ENCODE assay signal across 10 cellular contexts in the genomic region with DNA sequence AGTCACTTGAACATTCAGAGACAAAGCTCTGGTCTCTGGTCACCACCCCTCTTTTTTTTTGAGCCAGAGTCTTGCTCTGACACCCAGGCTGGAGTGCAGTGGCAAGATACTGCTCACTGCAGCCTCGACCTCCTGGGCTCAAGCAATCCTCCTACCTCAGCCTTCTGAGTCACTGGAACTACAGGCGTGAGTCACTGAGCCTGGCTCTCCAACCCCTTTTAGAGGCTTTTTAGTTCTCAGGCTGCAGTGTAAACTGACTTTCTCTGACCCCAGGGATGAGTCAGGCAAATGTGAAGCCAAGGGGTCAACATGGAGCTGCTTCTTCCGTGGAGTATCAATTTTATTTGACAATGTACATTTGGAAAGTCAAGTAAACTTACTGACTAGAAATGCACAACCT.
A peak's percentile ranks its signal among the peaks of the same experiment; 100 is the strongest.
DNase-seq lines count a peak whose midpoint lies in the region; ATAC-seq and TF ChIP-seq lines count a peak whose summit lies in the region.
"Had no signal": no experiment of that assay in that cellular context is flagged by ENCODE, and none has a peak within 500 bp of the region (broad histone marks: within the 10 kb centered on the region; RNA-seq: fewer than 3 reads in every experiment).

No MANE protein-coding gene starts in this region.

- in situ Hi-C loops in G401 (cut with HindIII; ENCODE audit: low sequenced_read_pairs): no loop called here

- peak; percentile 28 for DNase-seq in ELF-1 (ENCODE audit: low read depth, low spot score)
- peak; percentile 60 for DNase-seq in NB4 (ENCODE audit: low read depth)
- peak; percentile 69 for DNase-seq in dermis blood vessel endothelial cell
- peak; percentile 84 for DNase-seq in skeletal muscle cell (ENCODE audit: low read depth)
- no peak for DNase-seq in left ventricle myocardium superior
- no peak for DNase-seq in NCI-H187 (lab: John Stamatoyannopoulos, UW)
- DNase-seq in G401 (ENCODE audit: low spot score): no peak
- DNase-seq: activated effector memory CD4-positive, alpha-beta T cell treated with Interleukin-2 at 50 U/mL for 16 hours; sigmoid colon had no signal

- intact Hi-C loops in left ventricle myocardium superior (cut with micrococcal nuclease): no loop called here

- no peak for TF ChIP-seq POLR2A in NB4 (IDR thresholded peaks at IDR 0.05; ENCODE audit: extremely low read depth, insufficient read length)

- no peak for TF ChIP-seq CTCF in NB4 (IDR thresholded peaks at IDR 0.05; ENCODE audit: low read depth, low read length)

- no peak for ATAC-seq in left ventricle myocardium superior
- no peak for ATAC-seq in HG03159 (IDR thresholded peaks at IDR 0.05; ENCODE audit: unreplicated experiment)

- H3K4me3 ChIP-seq in NB4 (ENCODE audit: low read depth, low read length) (no peak overlapping the region), skeletal muscle cell (ENCODE audit: low read depth, low read length) (no peak overlapping the region)
- H3K4me3 ChIP-seq: sigmoid colon had no signal

Comparison
In these comparisons a context has a peak if more than half of its experiments do, and no peak if none do; other contexts are left out.
1. DNase-seq: peak in ELF-1 (single experiment), NB4 (single experiment), dermis blood vessel endothelial cell (single experiment) and skeletal muscle cell (single experiment); none in left ventricle myocardium superior (single experiment), NCI-H187 (0 of 2) and G401 (single experiment).